ENCODE assay signal across 8 cellular contexts in the genomic region with DNA sequence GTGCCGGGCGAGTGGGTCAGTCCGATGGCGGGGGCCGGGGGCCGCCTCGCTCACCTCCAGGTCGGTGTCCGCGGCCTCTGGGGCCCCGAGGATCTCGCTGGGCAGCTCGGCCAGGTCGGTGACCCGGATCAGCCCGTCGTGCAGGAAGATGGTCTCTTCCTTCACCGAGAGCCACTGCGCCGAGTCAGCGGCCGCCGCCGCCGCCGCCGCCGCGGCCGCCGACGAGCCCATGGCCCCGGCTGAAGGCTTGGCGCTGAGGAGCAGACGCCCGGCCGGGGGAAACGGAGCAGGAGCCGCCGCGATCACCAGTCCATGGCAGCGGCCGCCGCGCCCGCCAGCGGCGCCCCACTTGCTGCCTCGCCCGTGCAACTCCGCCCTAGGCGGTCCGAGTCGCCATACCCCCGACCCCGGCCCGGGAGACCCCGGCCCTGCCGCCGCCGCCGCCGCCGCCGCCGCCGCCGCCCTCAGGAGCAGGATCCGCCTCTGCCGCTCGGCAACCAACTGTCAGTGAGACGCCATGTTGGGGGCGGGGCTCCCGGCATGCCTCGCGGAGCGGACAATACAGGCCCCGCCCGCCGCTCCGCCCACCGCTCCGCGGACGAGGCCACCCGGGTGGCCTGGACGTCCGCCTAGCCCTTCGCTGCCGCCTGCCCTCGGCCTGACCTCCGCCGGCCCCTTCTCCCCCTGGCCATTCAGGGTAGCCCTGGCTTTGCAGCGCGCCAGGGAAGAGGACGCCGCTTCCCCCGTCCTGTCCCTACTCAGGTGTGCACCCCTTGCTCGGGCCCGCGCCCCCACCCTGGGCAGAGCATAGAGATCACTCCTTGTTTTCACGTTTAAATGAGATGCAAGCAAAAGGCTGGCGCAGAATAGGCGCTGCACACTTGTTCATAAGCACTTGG. TPM values are rescaled to one million over a fixed set of nuclear protein-coding genes. Genes with fewer than 3 reads are reported as not detected.
DNase-seq lines count a peak whose midpoint lies in the region; ATAC-seq and TF ChIP-seq lines count a peak whose summit lies in the region.

A gene with protein sequence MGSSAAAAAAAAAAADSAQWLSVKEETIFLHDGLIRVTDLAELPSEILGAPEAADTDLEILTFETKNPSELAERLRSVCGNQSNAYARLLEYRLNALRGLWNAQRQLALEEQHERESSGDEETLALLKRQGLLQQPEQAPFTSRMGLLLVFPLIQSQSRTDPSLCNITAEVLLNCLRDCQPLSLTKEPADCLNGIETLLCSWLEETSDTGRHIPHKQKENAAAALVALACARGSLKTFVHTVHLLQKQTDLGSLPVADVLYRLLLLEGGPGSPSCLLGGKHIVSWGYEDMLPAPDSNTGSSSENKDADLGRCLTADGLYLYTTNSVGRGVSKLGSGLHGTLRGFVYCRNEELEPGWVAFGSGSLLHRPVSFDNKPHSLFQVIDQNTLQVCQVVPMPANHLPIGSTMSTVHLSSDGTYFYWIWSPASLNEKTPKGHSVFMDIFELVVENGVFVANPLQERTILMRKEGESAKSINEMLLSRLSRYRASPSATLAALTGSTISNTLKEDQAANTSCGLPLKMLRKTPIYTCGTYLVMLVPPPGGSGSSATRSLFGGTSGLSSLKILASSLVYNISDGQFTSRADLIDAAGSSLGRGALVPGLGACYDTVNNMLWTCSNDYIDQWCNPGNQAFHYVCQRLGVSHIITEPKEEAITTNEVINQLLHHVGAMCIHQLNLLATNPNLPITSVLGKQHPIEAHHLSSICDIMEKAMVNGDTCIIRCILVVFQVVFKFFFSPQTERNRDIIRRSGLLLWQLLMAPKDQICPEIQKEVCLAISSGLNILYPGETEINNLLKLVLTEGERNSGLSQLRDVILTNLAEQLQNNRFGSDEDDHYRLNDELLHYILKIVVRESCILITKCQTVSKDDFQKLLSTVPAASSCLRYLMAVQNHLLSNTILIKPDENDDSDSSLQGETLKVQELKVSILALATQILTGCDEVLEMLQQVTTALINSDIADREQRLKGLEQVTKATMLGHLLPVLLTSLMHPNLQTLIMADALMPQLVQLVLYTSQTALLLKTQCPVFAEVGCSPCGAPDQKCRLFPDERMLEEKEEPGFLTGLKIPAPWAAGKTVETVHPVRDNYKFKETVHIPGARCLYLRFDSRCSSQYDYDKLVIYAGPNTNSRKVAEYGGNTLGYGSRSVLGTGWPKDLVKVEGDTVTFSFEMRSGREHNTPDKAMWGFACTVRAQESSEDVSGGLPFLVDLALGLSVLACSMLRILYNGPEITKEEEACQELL (N-terminal part only) (minus strand): TSS at position 534 of the 899 bp plus-strand sequence. CDS start 303 bp downstream, at position 231.

- POLR2A ChIA-PET in naive thymus-derived CD4-positive, alpha-beta T cell (lab: Charles Lee), result interaction anchor here (1.0 kb wide), 1 partner anchor 10 kb away, joined by 3 read pairs; no protein-coding TSS in a partner anchor

- H2AFZ ChIP-seq in Karpas-422 (ENCODE audit: low read length) (peak within 1 kb of the TSS; percentile 74), fibroblast of lung (ENCODE audit: low read length) (peak within 1 kb of the TSS; percentile 97)

- DNase-seq in DMS79 treated with DMSO at 0.1 percent for 48 hours (lab: John Stamatoyannopoulos, UW), result peak; percentile 87
- peak; percentile 95 for DNase-seq in Karpas-422
- peak; percentile 82 for DNase-seq in RPMI7951 (ENCODE audit: low read depth)
- peak; percentile 92 for DNase-seq in activated T-helper 1 cell treated with anti-CD3 and anti-CD28 coated beads, Interleukin-12 subunit alpha, Interleukin-12 subunit beta, Interleukin-2, Interleukin-4 antibody, amounts not matched to agents 30 ng/mL and 10 ng/mL and 1 ng/mL, durations not matched to agents 14 hours and 24 hours and 36 hours (ENCODE audit: low spot score)
- DNase-seq in fibroblast of lung (ENCODE audit: low read depth in 2 of 2), result peak; percentile 74 to 76
- peak; percentile 83 to 97 (median 88) for DNase-seq in naive thymus-derived CD4-positive, alpha-beta T cell

- CTCF ChIA-PET in naive thymus-derived CD4-positive, alpha-beta T cell (lab: Charles Lee), result no interaction called here

- intact Hi-C loops in activated T-helper 1 cell treated with anti-CD3 and anti-CD28 coated beads, Interleukin-12 subunit alpha, Interleukin-12 subunit beta, Interleukin-2, Interleukin-4 antibody, amounts not matched to agents 30 ng/mL and 10 ng/mL and 1 ng/mL, durations not matched to agents 14 hours and 24 hours and 36 hours (cut with micrococcal nuclease), result loop anchor here (1.0 to 10.0 kb wide), 8 partner anchors 27 to 977 kb away; a partner anchor contains a TSS
- intact Hi-C loops in naive thymus-derived CD4-positive, alpha-beta T cell (cut with micrococcal nuclease), result loop anchor here (1.0 to 10.0 kb wide), 12 partner anchors 27 to 787 kb away; a partner anchor contains a TSS

- no peaks in the 10 kb centered on the region for H3K9me2 ChIP-seq in Karpas-422 (replicated peaks; ENCODE audit: insufficient read depth, low read length)

- H3K27me3 Mint-ChIP-seq in activated T-helper 1 cell treated with anti-CD3 and anti-CD28 coated beads, Interleukin-12 subunit alpha, Interleukin-12 subunit beta, Interleukin-2, Interleukin-4 antibody, amounts not matched to agents 30 ng/mL and 10 ng/mL and 1 ng/mL, durations not matched to agents 14 hours and 24 hours and 36 hours (ENCODE audit: insufficient read depth), result no peaks in the 10 kb centered on the region
- H3K27me3 Mint-ChIP-seq in naive thymus-derived CD4-positive, alpha-beta T cell, result peaks cover 0 to under 1% (median 0%) of the 10 kb centered on the region in 5 donors
- no peaks in the 10 kb centered on the region for H3K27me3 Mint-ChIP-seq in stimulated activated memory B cell treated with anti-CD40 and anti-IgM and Interleukin-4, amounts not matched to agents 10 μg/mL and 1 μg/mL and 100 μg/mL, for 72 hours

- TF ChIP-seq CTCF in fibroblast of lung (conservative IDR thresholded peaks at IDR 0.05 in 1 of 2, IDR thresholded peaks at IDR 0.05 in 1 of 2; ENCODE audit: low read depth in 1 of 2, low read length in 2 of 2), result no peak

- H3K4me1 ChIP-seq in Karpas-422 (ENCODE audit: low read length) (peaks cover 24% of the 10 kb centered on the region), fibroblast of lung (ENCODE audit: control insufficient read depth, extremely low read depth, insufficient read depth, low read length) (peaks cover 4% of the 10 kb centered on the region)
- peaks cover 6 to 15% of the 10 kb centered on the region in 2 donors for H3K4me1 ChIP-seq in naive thymus-derived CD4-positive, alpha-beta T cell (ENCODE audit: control insufficient read depth in 2 of 2, insufficient read depth in 2 of 2, low read length in 2 of 2)

- H3K9ac ChIP-seq in Karpas-422 (ENCODE audit: low read length) (peak within 1 kb of the TSS; percentile 80), fibroblast of lung (ENCODE audit: insufficient read depth, low read length) (peak within 1 kb of the TSS; percentile 77)

- peak within 1 kb of the TSS; percentile 91 for H3K27ac Mint-ChIP-seq in activated T-helper 1 cell treated with anti-CD3 and anti-CD28 coated beads, Interleukin-12 subunit alpha, Interleukin-12 subunit beta, Interleukin-2, Interleukin-4 antibody, amounts not matched to agents 30 ng/mL and 10 ng/mL and 1 ng/mL, durations not matched to agents 14 hours and 24 hours and 36 hours
- peak within 1 kb of the TSS; percentile 81 to 96 (median 91) for H3K27ac Mint-ChIP-seq in naive thymus-derived CD4-positive, alpha-beta T cell
- H3K27ac Mint-ChIP-seq in stimulated activated memory B cell treated with anti-CD40 and anti-IgM and Interleukin-4, amounts not matched to agents 10 μg/mL and 1 μg/mL and 100 μg/mL, for 72 hours, result peak within 1 kb of the TSS; percentile 75

- ATAC-seq in GM21825 (IDR thresholded peaks at IDR 0.05; ENCODE audit: unreplicated experiment), result peak; percentile 93
- peak; percentile 100 for ATAC-seq in naive thymus-derived CD4-positive, alpha-beta T cell
- peak; percentile 98 for ATAC-seq in stimulated activated memory B cell treated with anti-CD40 and anti-IgM and Interleukin-4, amounts not matched to agents 10 μg/mL and 1 μg/mL and 100 μg/mL, for 72 hours

- H3K9me3 Mint-ChIP-seq in activated T-helper 1 cell treated with anti-CD3 and anti-CD28 coated beads, Interleukin-12 subunit alpha, Interleukin-12 subunit beta, Interleukin-2, Interleukin-4 antibody, amounts not matched to agents 30 ng/mL and 10 ng/mL and 1 ng/mL, durations not matched to agents 14 hours and 24 hours and 36 hours, result no peaks in the 10 kb centered on the region
- no peaks in the 10 kb centered on the region for H3K9me3 Mint-ChIP-seq in naive thymus-derived CD4-positive, alpha-beta T cell
- H3K9me3 Mint-ChIP-seq in stimulated activated memory B cell treated with anti-CD40 and anti-IgM and Interleukin-4, amounts not matched to agents 10 μg/mL and 1 μg/mL and 100 μg/mL, for 72 hours, result no peaks in the 10 kb centered on the region

- peaks cover 29% of the 10 kb centered on the region for H3K4me1 Mint-ChIP-seq in activated T-helper 1 cell treated with anti-CD3 and anti-CD28 coated beads, Interleukin-12 subunit alpha, Interleukin-12 subunit beta, Interleukin-2, Interleukin-4 antibody, amounts not matched to agents 30 ng/mL and 10 ng/mL and 1 ng/mL, durations not matched to agents 14 hours and 24 hours and 36 hours (ENCODE audit: low read depth)
- peaks cover 11 to 32% (median 27%) of the 10 kb centered on the region in 7 donors for H3K4me1 Mint-ChIP-seq in naive thymus-derived CD4-positive, alpha-beta T cell
- H3K4me1 Mint-ChIP-seq in stimulated activated memory B cell treated with anti-CD40 and anti-IgM and Interleukin-4, amounts not matched to agents 10 μg/mL and 1 μg/mL and 100 μg/mL, for 72 hours, result peaks cover 28% of the 10 kb centered on the region

- H3K27ac ChIP-seq in Karpas-422 (ENCODE audit: low read length) (peak within 1 kb of the TSS; percentile 73), fibroblast of lung (ENCODE audit: insufficient read depth, low read length) (peak within 1 kb of the TSS; percentile 61)
- H3K27ac ChIP-seq in naive thymus-derived CD4-positive, alpha-beta T cell (ENCODE audit: low read depth, low read length), result peak within 1 kb of the TSS; percentile 76

- H3K4me2 ChIP-seq in Karpas-422 (ENCODE audit: low read depth, low read length, poor library complexity, severe bottlenecking) (peak within 1 kb of the TSS; percentile 83), fibroblast of lung (ENCODE audit: extremely low read depth, insufficient read depth, low read length) (peak within 1 kb of the TSS; percentile 96)

- H3K36me3 ChIP-seq in Karpas-422 (ENCODE audit: insufficient read depth, low read length) (no peaks in the 10 kb centered on the region), fibroblast of lung (ENCODE audit: control insufficient read depth, insufficient read depth, low read length) (no peaks in the 10 kb centered on the region)
- no peaks in the 10 kb centered on the region for H3K36me3 ChIP-seq in naive thymus-derived CD4-positive, alpha-beta T cell (ENCODE audit: control insufficient read depth in 2 of 3, insufficient read depth in 3 of 3, low read length in 3 of 3)

- H3K9me3 ChIP-seq in Karpas-422 (ENCODE audit: low read length) (no peaks in the 10 kb centered on the region), fibroblast of lung (ENCODE audit: control insufficient read depth, insufficient read depth, low read depth, low read length) (no peaks in the 10 kb centered on the region)
- no peaks in the 10 kb centered on the region for H3K9me3 ChIP-seq in naive thymus-derived CD4-positive, alpha-beta T cell (ENCODE audit: control insufficient read depth in 2 of 3, low read length in 3 of 3)

- H3K27me3 ChIP-seq in Karpas-422 (ENCODE audit: low read length), result no peaks in the 10 kb centered on the region
- H3K27me3 ChIP-seq in fibroblast of lung (ENCODE audit: control insufficient read depth, insufficient read depth, low read length), result no peaks in the 10 kb centered on the region
- H3K27me3 ChIP-seq in naive thymus-derived CD4-positive, alpha-beta T cell (ENCODE audit: control insufficient read depth in 2 of 2, insufficient read depth in 2 of 2, low read length in 2 of 2), result no peaks in the 10 kb centered on the region

- H3K4me3 ChIP-seq in Karpas-422 (ENCODE audit: low read length) (peak within 1 kb of the TSS; percentile 82), fibroblast of lung (replicated peaks in 1 of 4; ENCODE audit: control extremely low read depth in 1 of 4, insufficient read depth in 1 of 4, low read depth in 3 of 4, low read length in 4 of 4) (peak within 1 kb of the TSS; percentile 75 to 84 (median 80))
- peak within 1 kb of the TSS; percentile 81 for H3K4me3 ChIP-seq in naive thymus-derived CD4-positive, alpha-beta T cell (ENCODE audit: low read length)

- H4K20me1 ChIP-seq in Karpas-422 (ENCODE audit: insufficient read depth, low read depth, low read length) (no peaks in the 10 kb centered on the region), fibroblast of lung (ENCODE audit: control insufficient read depth, extremely low read depth, insufficient read depth, low read length) (no peaks in the 10 kb centered on the region)

- peaks cover 44% of the 10 kb centered on the region for H3K79me2 ChIP-seq in Karpas-422 (ENCODE audit: low read length)
- peaks cover 33% of the 10 kb centered on the region for H3K79me2 ChIP-seq in fibroblast of lung (ENCODE audit: control insufficient read depth, insufficient read depth, low read length)

- H3K36me3 Mint-ChIP-seq in activated T-helper 1 cell treated with anti-CD3 and anti-CD28 coated beads, Interleukin-12 subunit alpha, Interleukin-12 subunit beta, Interleukin-2, Interleukin-4 antibody, amounts not matched to agents 30 ng/mL and 10 ng/mL and 1 ng/mL, durations not matched to agents 14 hours and 24 hours and 36 hours (ENCODE audit: low read depth), result peaks cover 3% of the 10 kb centered on the region
- H3K36me3 Mint-ChIP-seq in naive thymus-derived CD4-positive, alpha-beta T cell, result peaks cover 0 to 4% (median 0%) of the 10 kb centered on the region in 5 donors
- H3K36me3 Mint-ChIP-seq in stimulated activated memory B cell treated with anti-CD40 and anti-IgM and Interleukin-4, amounts not matched to agents 10 μg/mL and 1 μg/mL and 100 μg/mL, for 72 hours, result no peaks in the 10 kb centered on the region

- H3K4me3 Mint-ChIP-seq in activated T-helper 1 cell treated with anti-CD3 and anti-CD28 coated beads, Interleukin-12 subunit alpha, Interleukin-12 subunit beta, Interleukin-2, Interleukin-4 antibody, amounts not matched to agents 30 ng/mL and 10 ng/mL and 1 ng/mL, durations not matched to agents 14 hours and 24 hours and 36 hours, result peak within 1 kb of the TSS; percentile 95
- peak within 1 kb of the TSS; percentile 92 to 99 (median 95) for H3K4me3 Mint-ChIP-seq in naive thymus-derived CD4-positive, alpha-beta T cell
- peak within 1 kb of the TSS; percentile 90 for H3K4me3 Mint-ChIP-seq in stimulated activated memory B cell treated with anti-CD40 and anti-IgM and Interleukin-4, amounts not matched to agents 10 μg/mL and 1 μg/mL and 100 μg/mL, for 72 hours

RNA-seq across cellular contexts. Expression of the gene that starts here (rescaled TPM):
- 28.0 and 32.5 TPM in 2 replicates for total RNA-seq in Karpas-422 (2014; rRNA removed; shearing (Covaris generic); ENCODE audit: low replicate concordance)
- total RNA-seq in RPMI7951 (2014; rRNA removed; shearing (Covaris generic)), result 5.8 and 9.5 TPM in 2 replicates
- total RNA-seq in activated T-helper 1 cell treated with anti-CD3 and anti-CD28 coated beads, Interleukin-12 subunit alpha, Interleukin-12 subunit beta, Interleukin-2, Interleukin-4 antibody, amounts not matched to agents 30 ng/mL and 10 ng/mL and 1 ng/mL, durations not matched to agents 14 hours and 24 hours and 36 hours, result 32.3 and 36.9 TPM in 2 replicates
- total RNA-seq in fibroblast of lung, result 16.9 and 31.7 TPM in 2 replicates
- polyA plus RNA-seq in fibroblast of lung, result 5.1 and 5.5 TPM in 2 replicates
- polyA plus RNA-seq in fibroblast of lung (2012), result 8.7 and 9.1 TPM in 2 replicates
- 17.0 and 26.6 TPM in 2 replicates for polyA minus RNA-seq in fibroblast of lung (ENCODE audit: low replicate concordance)
- total RNA-seq in naive thymus-derived CD4-positive, alpha-beta T cell, result 10 to 100 TPM; 44.9 to 57.7 (median 51.4) TPM
- 1 to 10 TPM; 3.1 to 4.9 TPM for polyA plus RNA-seq in naive thymus-derived CD4-positive, alpha-beta T cell

Comparison
In these comparisons a context has a peak if more than half of its experiments do, and no peak if none do; other contexts are left out.
1. Peak in every context shown above with its lines: DNase-seq, ATAC-seq, H3K4me3 ChIP-seq and H3K27ac ChIP-seq.